In genomic region chr10:82564353-82565218, GRCh38 we compare ENCODE assay signal across 19 cellular contexts.
DNase-seq lines count a peak whose midpoint lies in the region; ATAC-seq, FAIRE-seq and TF ChIP-seq lines count a peak whose summit lies in the region.
"Had no signal": no experiment of that assay in that cellular context is flagged by ENCODE, and none has a peak within 500 bp of the region (broad histone marks: within the 10 kb centered on the region; RNA-seq: fewer than 3 reads in every experiment).

No MANE protein-coding gene starts in this region.

- no TSS peak for BruUV-seq in endothelial cell of umbilical vein (replicated peaks; lab: Mats Ljungman, UMichigan)

- H3K9me3 ChIP-seq in endothelial cell of umbilical vein (replicated peaks; ENCODE audit: control insufficient read depth, insufficient read depth, low read length) (no peaks in the 10 kb centered on the region), small intestine (ENCODE audit: control insufficient read depth, low read depth) (no peaks in the 10 kb centered on the region)
- H3K9me3 ChIP-seq: BE2C, neutrophil had no signal

- no peak overlapping the region for H3K4me2 ChIP-seq in GM23338
- H3K4me2 ChIP-seq in endothelial cell of umbilical vein (ENCODE audit: insufficient read depth, low read length), result no peak overlapping the region

- no peaks in the 10 kb centered on the region for H3F3A ChIP-seq in GM23338 (replicated peaks; ENCODE audit: low read depth)

- no peaks in the 10 kb centered on the region for H3K27me3 ChIP-seq in GM23338 (ENCODE audit: insufficient read depth)
- no peaks in the 10 kb centered on the region for H3K27me3 ChIP-seq in endothelial cell of umbilical vein (ENCODE audit: control insufficient read depth in 2 of 2, insufficient read depth in 2 of 2, low read length in 2 of 2)
- H3K27me3 ChIP-seq in small intestine (ENCODE audit: control insufficient read depth in 2 of 2, insufficient read depth in 2 of 2, low read length in 2 of 2), result no peaks in the 10 kb centered on the region
- H3K27me3 ChIP-seq: BE2C, cardiac muscle cell, neutrophil had no signal

- no peak overlapping the region for H3K27ac ChIP-seq in GM23338 (ENCODE audit: low read depth)
- no peak overlapping the region for H3K27ac ChIP-seq in endothelial cell of umbilical vein (ENCODE audit: insufficient read depth, low read depth, low read length)
- H3K27ac ChIP-seq in small intestine (ENCODE audit: low read depth in 1 of 2, low read length in 1 of 2), result no peak overlapping the region
- H3K27ac ChIP-seq: cardiac muscle cell, GM23248, neutrophil had no signal

- intact Hi-C loops in endothelial cell of umbilical vein (cut with micrococcal nuclease), result no loop called here

- H2AFZ ChIP-seq in GM23338, result no peak overlapping the region
- H2AFZ ChIP-seq in endothelial cell of umbilical vein (ENCODE audit: low read depth, low read length), result peak overlapping the region; percentile 41
- H2AFZ ChIP-seq: GM23248 had no signal

- no peaks in the 10 kb centered on the region for H3K9me3 Mint-ChIP-seq in GM23338

- H3K9ac ChIP-seq in endothelial cell of umbilical vein (replicated peaks; ENCODE audit: extremely low read depth, insufficient read depth, low read length), result no peak overlapping the region
- H3K9ac ChIP-seq: GM23248 had no signal

- H3K27ac Mint-ChIP-seq in GM23338, result peak overlapping the region; percentile 81; the same call in 1 of the 2 replicates
- H3K27ac Mint-ChIP-seq: activated CD8-positive, alpha-beta memory T cell treated with anti-CD3 and anti-CD28 coated beads, Interleukin-2, amount 10 ng/mL, durations not matched to agents 7 days and 5 days; activated naive CD8-positive, alpha-beta T cell treated with anti-CD3 and anti-CD28 coated beads, Interleukin-2, amount 50 U/mL, for 24 hours; activated T-helper 2 cell treated with anti-CD3 and anti-CD28 coated beads, Interferon-gamma antibody, Interleukin-2, Interleukin-4, amounts not matched to agents 10 μg/mL and 5 μg/mL and 100 μg/mL, durations not matched to agents 14 hours and 24 hours and 36 hours had no signal

- H3K4me1 ChIP-seq in GM23338 (ENCODE audit: insufficient read depth) (no peaks in the 10 kb centered on the region), endothelial cell of umbilical vein (ENCODE audit: control insufficient read depth, extremely low read depth, insufficient read depth, low read length) (no peaks in the 10 kb centered on the region), small intestine (ENCODE audit: control insufficient read depth in 2 of 2, insufficient read depth in 1 of 2, low read depth in 1 of 2, low read length in 1 of 2) (no peaks in the 10 kb centered on the region)

- no peak for TF ChIP-seq POLR2A in endothelial cell of umbilical vein (IDR thresholded peaks at IDR 0.05; ENCODE audit: low read depth, low read length)

- dilution Hi-C loops in endothelial cell of umbilical vein (cut with MboI; ENCODE audit: extremely low pct_ligation_motif_present, low sequenced_read_pairs), result no loop called here

- TF ChIP-seq CTCF in GM23338 (conservative IDR thresholded peaks at IDR 0.05; ENCODE audit: low read depth in 2 of 2) (no peak), endothelial cell of umbilical vein (IDR thresholded peaks at IDR 0.05; ENCODE audit: extremely low read depth in 1 of 2, insufficient read depth in 1 of 2, low read depth in 1 of 2, low read length in 2 of 2) (no peak)

- no peak for ATAC-seq in GM23338
- ATAC-seq: activated CD8-positive, alpha-beta memory T cell treated with anti-CD3 and anti-CD28 coated beads, Interleukin-2, amount 10 ng/mL, durations not matched to agents 7 days and 5 days; activated naive CD8-positive, alpha-beta T cell treated with anti-CD3 and anti-CD28 coated beads, Interleukin-2, amount 50 U/mL, for 24 hours had no signal

- no peaks in the 10 kb centered on the region for H3K4me1 Mint-ChIP-seq in GM23338
- H3K4me1 Mint-ChIP-seq: activated CD8-positive, alpha-beta memory T cell treated with anti-CD3 and anti-CD28 coated beads, Interleukin-2, amount 10 ng/mL, durations not matched to agents 7 days and 5 days; activated naive CD8-positive, alpha-beta T cell treated with anti-CD3 and anti-CD28 coated beads, Interleukin-2, amount 50 U/mL, for 24 hours had no signal

- CTCF ChIA-PET in endothelial cell of umbilical vein (lab: Charles Lee), result no interaction called here

- H4K20me1 ChIP-seq in GM23338 (replicated peaks; ENCODE audit: insufficient read depth), result no peaks in the 10 kb centered on the region
- no peaks in the 10 kb centered on the region for H4K20me1 ChIP-seq in endothelial cell of umbilical vein (replicated peaks; ENCODE audit: control insufficient read depth, extremely low read depth, insufficient read depth, low read length)

- no peak for DNase-seq in GM23338 (ENCODE audit: low spot score)
- DNase-seq in NCI-H460 (ENCODE audit: extremely low read depth, low read depth), result peak; percentile 23
- DNase-seq in endothelial cell of umbilical vein (ENCODE audit: low read depth, low spot score), result peak; percentile 44
- DNase-seq in putamen (ENCODE audit: low spot score), result peak; percentile 10
- DNase-seq in Kasumi-1 (lab: John Stamatoyannopoulos, UW), result no peak
- no peak for DNase-seq in NCI-H1092 treated with DMSO at 0.1 percent for 48 hours (lab: John Stamatoyannopoulos, UW)
- no peak for DNase-seq in small intestine
- DNase-seq: activated CD4-positive, alpha-beta T cell treated with anti-CD3 and anti-CD28 coated beads for 48 hours; activated CD8-positive, alpha-beta memory T cell treated with anti-CD3 and anti-CD28 coated beads, Interleukin-2, amount 10 ng/mL, durations not matched to agents 7 days and 5 days; activated naive CD8-positive, alpha-beta T cell treated with anti-CD3 and anti-CD28 coated beads, Interleukin-2, amount 50 U/mL, for 24 hours; BE2C; COR-L47; glutamatergic neuron; GM23248; NCI-H1417 had no signal

- H3K9me2 ChIP-seq in GM23338 (ENCODE audit: insufficient read depth), result peaks cover 4% of the 10 kb centered on the region; the same call in 1 of the 2 replicates

- H3K27me3 Mint-ChIP-seq in GM23338 (ENCODE audit: insufficient read depth, low read depth, poor library complexity), result peaks cover 2% of the 10 kb centered on the region
- H3K27me3 Mint-ChIP-seq: activated CD8-positive, alpha-beta memory T cell treated with anti-CD3 and anti-CD28 coated beads, Interleukin-2, amount 10 ng/mL, durations not matched to agents 7 days and 5 days; activated naive CD8-positive, alpha-beta T cell treated with anti-CD3 and anti-CD28 coated beads, Interleukin-2, amount 50 U/mL, for 24 hours had no signal

- 68 to 82% (median 73%) methylated on average over 7 of the region's 7 CpGs for WGBS in small intestine, 3 donors

- no peaks in the 10 kb centered on the region for H3K9me1 ChIP-seq in endothelial cell of umbilical vein (replicated peaks; ENCODE audit: control insufficient read depth, extremely low read depth, insufficient read depth, low read length)

- H3K4me3 ChIP-seq in GM23338 (no peak overlapping the region), endothelial cell of umbilical vein (replicated peaks in 1 of 3; ENCODE audit: insufficient read depth in 1 of 3, low read depth in 1 of 3, low read length in 3 of 3) (no peak overlapping the region), small intestine (ENCODE audit: low read depth in 1 of 2, low read length in 2 of 2) (no peak overlapping the region)
- H3K4me3 ChIP-seq: cardiac muscle cell, GM23248 had no signal

- FAIRE-seq in endothelial cell of umbilical vein (lab: Jason Lieb, UNC), result peak; percentile 37
- no peak for FAIRE-seq in small intestine (lab: Jason Lieb, UNC)
- FAIRE-seq: GM19239 had no signal

- POLR2A ChIA-PET in endothelial cell of umbilical vein (lab: Charles Lee), result no interaction called here

- H3K36me3 ChIP-seq in GM23338 (ENCODE audit: insufficient read depth) (no peaks in the 10 kb centered on the region), endothelial cell of umbilical vein (ENCODE audit: control insufficient read depth in 2 of 2, extremely low read depth in 1 of 2, insufficient read depth in 2 of 2, low read length in 2 of 2) (no peaks in the 10 kb centered on the region), small intestine (ENCODE audit: control insufficient read depth in 2 of 2, insufficient read depth in 2 of 2, low read length in 2 of 2) (no peaks in the 10 kb centered on the region)
- H3K36me3 ChIP-seq: BE2C, cardiac muscle cell, neutrophil had no signal

- H3K4me3 Mint-ChIP-seq in GM23338, result no peak overlapping the region
- H3K4me3 Mint-ChIP-seq: activated CD8-positive, alpha-beta memory T cell treated with anti-CD3 and anti-CD28 coated beads, Interleukin-2, amount 10 ng/mL, durations not matched to agents 7 days and 5 days; activated naive CD8-positive, alpha-beta T cell treated with anti-CD3 and anti-CD28 coated beads, Interleukin-2, amount 50 U/mL, for 24 hours had no signal

- H3K36me3 Mint-ChIP-seq in GM23338 (ENCODE audit: low read depth), result no peaks in the 10 kb centered on the region
- H3K36me3 Mint-ChIP-seq: activated CD8-positive, alpha-beta memory T cell treated with anti-CD3 and anti-CD28 coated beads, Interleukin-2, amount 10 ng/mL, durations not matched to agents 7 days and 5 days had no signal

- no peaks in the 10 kb centered on the region for H3K79me2 ChIP-seq in GM23338 (replicated peaks; ENCODE audit: insufficient read depth)
- no peaks in the 10 kb centered on the region for H3K79me2 ChIP-seq in endothelial cell of umbilical vein (ENCODE audit: control insufficient read depth, insufficient read depth, low read length)

TF ChIP-seq in GM23338, 12 proteins besides CTCF, POLR2A, EP300 and RAD21 (continues in another document):
- TF ChIP-seq POLR2AphosphoS5 (IDR thresholded peaks at IDR 0.05; ENCODE audit: low read depth), result no peak

TF ChIP-seq in endothelial cell of umbilical vein, 7 proteins besides CTCF, POLR2A, EP300 and RAD21:
- TF ChIP-seq GATA2 (IDR thresholded peaks at IDR 0.05; ENCODE audit: insufficient read depth, insufficient read length, low read depth, low read length) (no peak), EZH2 (IDR thresholded peaks at IDR 0.05; ENCODE audit: borderline replicate concordance, low read depth, low read length, severe bottlenecking) (no peak), FOS (IDR thresholded peaks at IDR 0.05; ENCODE audit: borderline replicate concordance, insufficient read depth, low read length) (peak; percentile 61)

Comparison
In these comparisons a context has a peak if more than half of its experiments do, and no peak if none do; other contexts are left out.
1. DNase-seq: peak in NCI-H460 (single experiment), endothelial cell of umbilical vein (single experiment) and putamen (single experiment); none in GM23338 (single experiment), Kasumi-1 (0 of 2), NCI-H1092 treated with DMSO at 0.1 percent for 48 hours (single experiment) and small intestine (single experiment).